ENCODE assay signal across 8 cellular contexts in the genomic region with DNA sequence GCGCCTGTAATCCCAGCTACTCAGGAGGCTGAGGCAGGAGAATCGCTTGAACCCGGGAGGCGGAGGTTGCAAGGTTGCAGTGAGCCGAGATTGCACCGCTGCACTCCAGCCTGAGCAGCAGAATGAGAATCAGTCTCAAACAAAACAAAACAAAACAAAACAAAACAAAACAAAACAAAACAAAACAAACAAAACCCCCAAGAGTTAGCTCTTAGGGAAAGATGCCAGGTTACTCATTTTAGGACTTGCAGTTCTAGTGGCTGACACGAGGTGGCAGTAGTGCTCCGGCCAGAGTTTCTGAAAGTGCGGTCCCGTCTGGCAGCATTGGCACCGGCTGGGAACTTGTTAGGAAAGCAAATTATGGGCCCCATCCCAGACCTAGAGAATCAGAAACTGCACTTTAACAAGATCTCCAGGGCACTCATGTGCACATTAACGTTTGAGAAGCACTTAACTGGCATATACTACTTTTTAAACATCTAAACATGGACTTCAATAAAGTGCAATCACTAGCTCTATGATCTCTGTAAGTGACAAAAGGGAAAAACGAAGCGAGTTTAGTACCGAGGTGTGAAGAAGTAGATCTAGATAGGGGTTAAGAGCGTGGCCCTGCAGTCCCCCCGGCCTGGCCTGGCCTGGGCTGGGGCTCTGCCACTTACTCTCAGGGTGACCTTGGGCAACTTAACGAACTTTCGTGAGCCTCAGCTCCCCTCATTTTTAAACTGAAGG. TPM values are rescaled to one million over a fixed set of nuclear protein-coding genes. Genes with fewer than 3 reads are reported as not detected.
DNase-seq lines count a peak whose midpoint lies in the region; ATAC-seq and FAIRE-seq lines count a peak whose summit lies in the region.

No MANE protein-coding gene starts in this region.

- H3K4me1 Mint-ChIP-seq in activated CD8-positive, alpha-beta T cell treated with anti-CD3 and anti-CD28 coated beads, Interleukin-2, amount 10 ng/mL, durations not matched to agents 7 days and 5 days (ENCODE audit: low read depth): peaks cover 45% of the 10 kb centered on the region

- H3K4me3 Mint-ChIP-seq in activated CD8-positive, alpha-beta T cell treated with anti-CD3 and anti-CD28 coated beads, Interleukin-2, amount 10 ng/mL, durations not matched to agents 7 days and 5 days: no peak overlapping the region

- in situ Hi-C loops in ACHN (cut with HindIII; ENCODE audit: low pct_ligation_motif_present, low pct_unique_long_range_greater_than_20kb, low sequenced_read_pairs): loop anchor here (10.0 kb wide), 1 partner anchor 90 kb away; no protein-coding TSS in a partner anchor

- peak overlapping the region; percentile 35 for H3K27ac Mint-ChIP-seq in activated CD8-positive, alpha-beta T cell treated with anti-CD3 and anti-CD28 coated beads, Interleukin-2, amount 10 ng/mL, durations not matched to agents 7 days and 5 days

- no peaks in the 10 kb centered on the region for H3K9me3 Mint-ChIP-seq in activated CD8-positive, alpha-beta T cell treated with anti-CD3 and anti-CD28 coated beads, Interleukin-2, amount 10 ng/mL, durations not matched to agents 7 days and 5 days (ENCODE audit: insufficient read depth)

- peak; percentile 95 for FAIRE-seq in GM18507 (lab: Jason Lieb, UNC)

- H3K27me3 ChIP-seq in effector memory CD4-positive, alpha-beta T cell (replicated peaks; ENCODE audit: control insufficient read depth, insufficient read depth, low read length, poor library complexity, severe bottlenecking): no peaks in the 10 kb centered on the region

- no peaks in the 10 kb centered on the region for H3K9me3 ChIP-seq in effector memory CD4-positive, alpha-beta T cell (ENCODE audit: control insufficient read depth, low read length)

- peaks cover 4% of the 10 kb centered on the region for H3K36me3 Mint-ChIP-seq in activated CD8-positive, alpha-beta T cell treated with anti-CD3 and anti-CD28 coated beads, Interleukin-2, amount 10 ng/mL, durations not matched to agents 7 days and 5 days (ENCODE audit: low read depth)

- DNase-seq in ACHN: peak; percentile 52
- DNase-seq in GM18507 (ENCODE audit: extremely low spot score, insufficient read length, low read depth): no peak
- DNase-seq in NCI-H460 (ENCODE audit: extremely low read depth, low read depth): peak; percentile 58
- peak; percentile 86 for DNase-seq in activated CD8-positive, alpha-beta T cell treated with anti-CD3 and anti-CD28 coated beads, Interleukin-2, amount 10 ng/mL, durations not matched to agents 7 days and 5 days
- DNase-seq in effector memory CD4-positive, alpha-beta T cell: peak; percentile 64 to 70 (median 69)
- DNase-seq in midbrain (lab: John Stamatoyannopoulos, UW): peak; percentile 84
- peak; percentile 66 to 70 for DNase-seq in stimulated activated CD8-positive, alpha-beta memory T cell treated with anti-CD3 and anti-CD28 coated beads, Interleukin-2, amount 100 ng/mL, for 1 hour (ENCODE audit: low read depth in 2 of 2)

- H3K27ac ChIP-seq in effector memory CD4-positive, alpha-beta T cell (ENCODE audit: insufficient read depth, low read length, poor library complexity, severe bottlenecking): no peak overlapping the region

- H3K4me3 ChIP-seq in effector memory CD4-positive, alpha-beta T cell (ENCODE audit: insufficient read depth, low read depth, low read length, poor library complexity, severe bottlenecking): no peak overlapping the region

- no peaks in the 10 kb centered on the region for H3K36me3 ChIP-seq in effector memory CD4-positive, alpha-beta T cell (ENCODE audit: control insufficient read depth, insufficient read depth, low read length)

- peaks cover 23% of the 10 kb centered on the region for H3K4me1 ChIP-seq in effector memory CD4-positive, alpha-beta T cell (ENCODE audit: control insufficient read depth, insufficient read depth, low read length, poor library complexity, severe bottlenecking)

- CTCF ChIA-PET in activated CD8-positive, alpha-beta T cell treated with anti-CD3 and anti-CD28 coated beads, Interleukin-2, amount 10 ng/mL, durations not matched to agents 7 days and 5 days (lab: Charles Lee): interaction anchor here (0.6 to 11.7 kb wide), 83 partner anchors 10 to 543 kb away, joined by 3 to 369 read pairs (median 6); partner anchors contain the start of genes DHRS3, TNFRSF1B and VPS13D

- ATAC-seq in activated CD8-positive, alpha-beta T cell treated with anti-CD3 and anti-CD28 coated beads, Interleukin-2, amount 10 ng/mL, durations not matched to agents 7 days and 5 days: peak; percentile 50
- ATAC-seq in HG02623 (IDR thresholded peaks at IDR 0.05; ENCODE audit: unreplicated experiment): no peak

- POLR2A ChIA-PET in activated CD8-positive, alpha-beta T cell treated with anti-CD3 and anti-CD28 coated beads, Interleukin-2, amount 10 ng/mL, durations not matched to agents 7 days and 5 days (lab: Charles Lee): interaction anchor here (0.5 to 2.0 kb wide), 13 partner anchors 15 to 217 kb away, joined by 3 to 9 read pairs (median 3); partner anchors contain the start of gene TNFRSF1B

- H3K27me3 Mint-ChIP-seq in activated CD8-positive, alpha-beta T cell treated with anti-CD3 and anti-CD28 coated beads, Interleukin-2, amount 10 ng/mL, durations not matched to agents 7 days and 5 days (ENCODE audit: low read depth): peaks cover 15% of the 10 kb centered on the region

RNA-seq across cellular contexts. Expression of gene TNFRSF1B, which starts 41.9 kb away (rescaled TPM):
- total RNA-seq in NCI-H460 (2014; rRNA removed; shearing (Covaris generic)): 0.92 and 2.0 TPM in 2 replicates
- polyA plus RNA-seq in NCI-H460 (2014; cell fraction: nucleus; rRNA removed): 0.21 and 0.56 TPM in 2 replicates
- 100 to 1,000 TPM; 274 to 284 TPM for total RNA-seq in activated CD8-positive, alpha-beta T cell treated with anti-CD3 and anti-CD28 coated beads, Interleukin-2, amount 10 ng/mL, durations not matched to agents 7 days and 5 days

Comparison
In these comparisons a context has a peak if more than half of its experiments do, and no peak if none do; other contexts are left out.
1. RNA of gene TNFRSF1B, which starts 41.9 kb away (total RNA-seq): 274 to 284 TPM in activated CD8-positive, alpha-beta T cell treated with anti-CD3 and anti-CD28 coated beads, Interleukin-2, amount 10 ng/mL, durations not matched to agents 7 days and 5 days; 0.92 to 2.0 TPM in NCI-H460; every median in the first group is over 10 times any median in the second.